ENCODE assay signal across 2 cellular contexts in genomic region chr7:134901389-134902020, GRCh38.
TF ChIP-seq lines count a peak whose summit lies in the region.

No MANE protein-coding gene starts in this region.

TF ChIP-seq in GM12878, 131 proteins besides CTCF, POLR2A, EP300 and RAD21:
- TF ChIP-seq ZBTB11 (CRISPR knock-in tag; IDR thresholded peaks at IDR 0.05) (0 out of 2 replicates have a peak, but pooled peaks have one; percentile 24), RAD51 (IDR thresholded peaks at IDR 0.05) (no peak)

TF ChIP-seq in HepG2, 621 proteins besides CTCF, POLR2A, EP300 and RAD21 (continues in another document):
- TF ChIP-seq THAP11 (CRISPR knock-in tag; IDR thresholded peaks at IDR 0.05) (peak; percentile 49; the same call in 1 of the 2 replicates), E2F5 (CRISPR knock-in tag; conservative IDR thresholded peaks at IDR 0.05) (no peak), GABPA (IDR thresholded peaks at IDR 0.05; ENCODE audit: low read depth, low read length) (no peak), GABPA (CRISPR knock-in tag; IDR thresholded peaks at IDR 0.05; ENCODE audit: low read depth) (peak; percentile 25; the same call in 1 of the 2 replicates), ZNF513 (CRISPR knock-in tag; conservative IDR thresholded peaks at IDR 0.05) (no peak), ZNF512B (CRISPR knock-in tag; IDR thresholded peaks at IDR 0.05; ENCODE audit: borderline replicate concordance) (no peak), HOXA3 (CRISPR knock-in tag; IDR thresholded peaks at IDR 0.05) (peak; percentile 75), SALL1 (CRISPR knock-in tag; IDR thresholded peaks at IDR 0.05) (peak; percentile 88), FOXP1 (IDR thresholded peaks at IDR 0.05) (no peak), FOXP1 (CRISPR knock-in tag; IDR thresholded peaks at IDR 0.05) (peak; percentile 80; the same call in 1 of the 2 replicates), KDM4B (CRISPR knock-in tag; IDR thresholded peaks at IDR 0.05) (no peak), ZNF251 (CRISPR knock-in tag; IDR thresholded peaks at IDR 0.05) (no peak), ZBTB46 (CRISPR knock-in tag; IDR thresholded peaks at IDR 0.05; ENCODE audit: borderline replicate concordance) (no peak), ZNF337 (CRISPR knock-in tag; IDR thresholded peaks at IDR 0.05; ENCODE audit: borderline replicate concordance, low read depth) (no peak), SOX13 (IDR thresholded peaks at IDR 0.05) (no peak), SOX13 (CRISPR knock-in tag; conservative IDR thresholded peaks at IDR 0.05 in 1 of 2, IDR thresholded peaks at IDR 0.05 in 1 of 2) (peak in 1 of 2 experiments; percentile 78; a peak in 2 of 4 replicates), SIX1 (CRISPR knock-in tag; IDR thresholded peaks at IDR 0.05; ENCODE audit: borderline replicate concordance) (0 out of 2 replicates have a peak, but pooled peaks have one; percentile 51), PLRG1 (conservative IDR thresholded peaks at IDR 0.05) (no peak), PHF5A (CRISPR knock-in tag; IDR thresholded peaks at IDR 0.05; ENCODE audit: low read depth, unreplicated experiment) (no peak), SP140L (CRISPR knock-in tag; IDR thresholded peaks at IDR 0.05; ENCODE audit: borderline replicate concordance) (no peak), HDAC1 (CRISPR knock-in tag; IDR thresholded peaks at IDR 0.05) (peak; percentile 51; the same call in 1 of the 2 replicates), HNRNPUL1 (IDR thresholded peaks at IDR 0.05; ENCODE audit: low read depth, low read length) (no peak), NR2F6 (IDR thresholded peaks at IDR 0.05) (peak; percentile 41), NR2F6 (CRISPR knock-in tag; IDR thresholded peaks at IDR 0.05) (peak; percentile 78), ZMAT3 (CRISPR knock-in tag; conservative IDR thresholded peaks at IDR 0.05) (no peak), ZNF207 (IDR thresholded peaks at IDR 0.05; ENCODE audit: borderline replicate concordance) (no peak), ZNF512 (CRISPR knock-in tag; IDR thresholded peaks at IDR 0.05) (no peak), ZKSCAN8 (CRISPR knock-in tag; IDR thresholded peaks at IDR 0.05; ENCODE audit: borderline replicate concordance) (no peak), FOXA1 (IDR thresholded peaks at IDR 0.05) (no peak), FOXA1 (CRISPR knock-in tag; IDR thresholded peaks at IDR 0.05) (peak; percentile 77), STAT6 (CRISPR knock-in tag; IDR thresholded peaks at IDR 0.05; ENCODE audit: borderline replicate concordance) (0 out of 2 replicates have a peak, but pooled peaks have one; percentile 72), ZNF138 (CRISPR knock-in tag; IDR thresholded peaks at IDR 0.05; ENCODE audit: low read depth) (no peak), SUZ12 (IDR thresholded peaks at IDR 0.05; ENCODE audit: low read depth, low read length) (no peak), AGO1 (IDR thresholded peaks at IDR 0.05; ENCODE audit: low read depth, low read length, poor library complexity, severe bottlenecking) (no peak), CENPX (CRISPR knock-in tag; IDR thresholded peaks at IDR 0.05) (no peak), ZBTB44 (CRISPR knock-in tag; IDR thresholded peaks at IDR 0.05) (no peak), SMARCC2 (IDR thresholded peaks at IDR 0.05) (no peak), GABPB1 (CRISPR knock-in tag; IDR thresholded peaks at IDR 0.05) (peak; percentile 32; the same call in 1 of the 2 replicates), ZNF496 (CRISPR knock-in tag; IDR thresholded peaks at IDR 0.05; ENCODE audit: insufficient replicate concordance) (no peak), ZBTB39 (CRISPR knock-in tag; IDR thresholded peaks at IDR 0.05) (no peak)
